Comparison of ENCODE assay signal across 1 cellular context in the genomic region with DNA sequence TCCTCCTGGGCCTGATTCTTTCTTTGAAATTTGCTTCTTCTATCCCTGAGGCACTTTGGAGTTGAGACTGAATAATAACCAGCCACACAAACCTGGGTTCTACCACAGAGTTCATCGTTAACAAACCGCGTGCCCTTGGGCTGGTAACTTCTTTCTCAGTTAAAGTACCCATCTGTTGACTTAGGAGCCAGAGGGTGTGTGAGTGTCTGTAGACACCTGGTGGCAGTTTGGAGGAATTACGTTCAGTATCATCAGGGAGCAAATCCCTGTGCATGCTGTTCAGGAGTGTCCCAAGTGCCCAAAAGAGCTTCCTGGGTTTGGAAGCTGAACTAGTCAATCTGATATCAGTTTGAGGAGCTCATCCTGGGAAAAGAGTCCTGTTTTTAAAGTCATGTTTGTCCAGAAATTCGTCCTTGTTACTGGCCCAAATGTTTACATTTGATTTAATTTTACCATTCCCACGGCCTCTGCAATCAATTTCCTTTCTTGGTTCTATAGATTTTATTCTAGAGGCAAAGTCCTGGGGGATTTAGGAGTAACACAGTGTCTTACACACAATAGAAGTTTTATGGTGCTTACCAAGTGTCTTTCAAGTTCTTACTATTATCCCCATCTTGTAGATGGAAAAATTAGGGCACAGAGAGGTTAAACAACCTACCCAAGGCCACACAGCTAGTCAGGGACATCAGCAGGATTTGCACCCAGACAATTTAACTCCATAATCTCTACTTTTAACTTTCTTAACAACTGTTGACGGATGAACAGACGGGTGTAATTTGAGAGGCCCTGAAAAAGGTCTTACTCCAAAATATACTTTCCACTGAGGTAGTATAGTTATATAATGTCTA.
TF ChIP-seq lines count a peak whose summit lies in the region.

No MANE protein-coding gene starts in this region.

TF ChIP-seq in A549, 52 proteins besides CTCF, POLR2A, EP300 and RAD21 (continued from another document):
- TF ChIP-seq, protein P1, sequence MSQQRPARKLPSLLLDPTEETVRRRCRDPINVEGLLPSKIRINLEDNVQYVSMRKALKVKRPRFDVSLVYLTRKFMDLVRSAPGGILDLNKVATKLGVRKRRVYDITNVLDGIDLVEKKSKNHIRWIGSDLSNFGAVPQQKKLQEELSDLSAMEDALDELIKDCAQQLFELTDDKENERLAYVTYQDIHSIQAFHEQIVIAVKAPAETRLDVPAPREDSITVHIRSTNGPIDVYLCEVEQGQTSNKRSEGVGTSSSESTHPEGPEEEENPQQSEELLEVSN (IDR thresholded peaks at IDR 0.05; ENCODE audit: borderline replicate concordance, low read depth): no peak
- TF ChIP-seq JUNB (IDR thresholded peaks at IDR 0.05) (no peak), TP53 (CRISPR knock-in tag; IDR thresholded peaks at IDR 0.05) (no peak), ZFP36 (IDR thresholded peaks at IDR 0.05; ENCODE audit: borderline replicate concordance, partially characterized antibody) (peak; percentile 57), NPAS2 (CRISPR knock-in tag; IDR thresholded peaks at IDR 0.05; ENCODE audit: borderline replicate concordance) (no peak)
